8 cellular contexts compared by ENCODE assay signal in the genomic region with DNA sequence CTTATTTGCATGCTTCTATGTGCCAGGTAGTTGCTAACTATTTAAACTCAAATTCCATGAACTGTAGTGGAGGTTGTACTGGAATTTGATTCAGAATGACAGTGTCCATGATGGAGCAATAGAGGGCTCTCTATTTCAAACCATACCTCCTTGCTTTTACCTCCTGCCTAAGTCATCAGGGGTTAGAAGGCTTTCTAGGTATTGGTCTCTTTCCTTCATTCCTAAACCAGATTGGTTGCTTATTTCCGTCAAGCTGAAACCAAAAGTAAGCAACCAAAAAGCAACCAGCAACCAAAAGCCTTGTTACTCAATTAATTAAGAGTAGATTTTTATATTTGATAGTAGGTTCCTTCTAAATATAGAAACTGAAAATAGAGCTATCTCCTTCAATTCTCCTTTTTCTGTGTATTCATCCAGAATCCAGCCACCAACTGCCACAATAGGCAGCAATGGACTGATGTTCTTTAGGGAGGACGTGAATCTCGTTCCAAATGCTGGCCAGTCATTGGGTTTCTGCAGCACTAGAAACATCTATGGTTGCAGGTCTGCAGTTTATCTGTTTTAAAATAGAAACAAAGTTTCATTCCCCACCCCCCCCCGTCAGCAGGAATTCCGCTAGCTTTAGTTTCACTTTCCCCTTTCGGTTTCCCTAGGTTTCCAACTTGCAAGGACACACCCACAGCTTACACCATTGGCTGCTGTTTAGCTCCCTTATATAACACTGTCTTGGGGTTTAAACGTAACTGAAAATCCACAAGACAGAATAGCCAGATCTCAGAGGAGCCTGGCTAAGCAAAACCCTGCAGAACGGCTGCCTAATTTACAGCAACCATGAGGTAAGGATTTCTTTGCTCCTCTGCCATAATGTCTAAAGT. TPM values are rescaled to one million over a fixed set of nuclear protein-coding genes. Genes with fewer than 3 reads are reported as not detected.
DNase-seq lines count a peak whose midpoint lies in the region; ATAC-seq, FAIRE-seq and TF ChIP-seq lines count a peak whose summit lies in the region.

A gene with protein sequence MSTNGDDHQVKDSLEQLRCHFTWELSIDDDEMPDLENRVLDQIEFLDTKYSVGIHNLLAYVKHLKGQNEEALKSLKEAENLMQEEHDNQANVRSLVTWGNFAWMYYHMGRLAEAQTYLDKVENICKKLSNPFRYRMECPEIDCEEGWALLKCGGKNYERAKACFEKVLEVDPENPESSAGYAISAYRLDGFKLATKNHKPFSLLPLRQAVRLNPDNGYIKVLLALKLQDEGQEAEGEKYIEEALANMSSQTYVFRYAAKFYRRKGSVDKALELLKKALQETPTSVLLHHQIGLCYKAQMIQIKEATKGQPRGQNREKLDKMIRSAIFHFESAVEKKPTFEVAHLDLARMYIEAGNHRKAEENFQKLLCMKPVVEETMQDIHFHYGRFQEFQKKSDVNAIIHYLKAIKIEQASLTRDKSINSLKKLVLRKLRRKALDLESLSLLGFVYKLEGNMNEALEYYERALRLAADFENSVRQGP (plus strand): TSS at position 742 of the 875 bp plus-strand sequence. CDS start 90 bp downstream, at position 832.

- no peaks in the 10 kb centered on the region for H3K36me3 ChIP-seq in keratinocyte (ENCODE audit: control insufficient read depth in 2 of 2, extremely low read depth in 1 of 2, insufficient read depth in 2 of 2, low read length in 2 of 2)

- peak within 1 kb of the TSS; percentile 50 to 88 (median 84) for H3K4me3 ChIP-seq in keratinocyte (ENCODE audit: control insufficient read depth in 2 of 3, extremely low read depth in 1 of 3, insufficient read depth in 2 of 3, low read depth in 1 of 3, low read length in 3 of 3)

- DNase-seq in NK-92 treated with Interleukin-12 subunit alpha and Interleukin-12 subunit beta, amount 100 ng/mL, for 24 hours (lab: John Stamatoyannopoulos, UW), result peak; percentile 22
- no peak for DNase-seq in NK-92 (lab: John Stamatoyannopoulos, UW; ENCODE audit: unreplicated experiment)
- peak; percentile 28 for DNase-seq in T-helper 9 cell
- no peak for DNase-seq in chondrocyte (ENCODE audit: low spot score)
- DNase-seq in keratinocyte (ENCODE audit: low read depth, low spot score), result peak; percentile 81
- DNase-seq in smooth muscle cell of the brain vasculature (ENCODE audit: low read depth, low spot score), result peak; percentile 83

- peak within 1 kb of the TSS; percentile 67 for H3K9ac ChIP-seq in keratinocyte (ENCODE audit: control insufficient read depth, extremely low read depth, insufficient read depth, low read length)

- peak within 1 kb of the TSS; percentile 60 for H3K27ac ChIP-seq in keratinocyte (ENCODE audit: control insufficient read depth, insufficient read depth, low read length)

- no peaks in the 10 kb centered on the region for H3K9me1 ChIP-seq in keratinocyte (ENCODE audit: control insufficient read depth, extremely low read depth, insufficient read depth, low read length)

- TF ChIP-seq CTCF in chondrocyte (IDR thresholded peaks at IDR 0.05) (peak; percentile 37), keratinocyte (optimal IDR thresholded peaks at IDR 0.05 in 1 of 3, IDR thresholded peaks at IDR 0.05 in 1 of 3, conservative IDR thresholded peaks at IDR 0.05 in 1 of 3; ENCODE audit: extremely low read depth in 1 of 3, insufficient read depth in 2 of 3, low read length in 3 of 3) (no peak)

- H3K27me3 ChIP-seq in keratinocyte (ENCODE audit: control insufficient read depth, extremely low read depth, insufficient read depth, low read length), result no peaks in the 10 kb centered on the region

- H3K9me3 ChIP-seq in keratinocyte (ENCODE audit: control insufficient read depth, low read depth, low read length), result no peaks in the 10 kb centered on the region

- no peaks in the 10 kb centered on the region for H4K20me1 ChIP-seq in keratinocyte (ENCODE audit: control insufficient read depth, extremely low read depth, insufficient read depth, low read length)

- H3K4me3 Mint-ChIP-seq in IgD-negative memory B cell, result peak within 1 kb of the TSS; percentile 83 to 95 (median 90)
- peak within 1 kb of the TSS; percentile 70 for H3K4me3 Mint-ChIP-seq in chondrocyte (ENCODE audit: unreplicated experiment)

- dilution Hi-C loops in keratinocyte (cut with MboI; ENCODE audit: extremely low pct_ligation_motif_present, low sequenced_read_pairs), result no loop called here

- peaks cover 16 to 29% (median 24%) of the 10 kb centered on the region in 3 donors for H3K4me1 Mint-ChIP-seq in IgD-negative memory B cell
- peaks cover 19% of the 10 kb centered on the region for H3K4me1 Mint-ChIP-seq in chondrocyte (ENCODE audit: low read depth)

- H3K27me3 Mint-ChIP-seq in IgD-negative memory B cell (no peaks in the 10 kb centered on the region), chondrocyte (ENCODE audit: low read depth) (no peaks in the 10 kb centered on the region)

- peak; percentile 90 for FAIRE-seq in keratinocyte (lab: Jason Lieb, UNC)

- H3K27ac Mint-ChIP-seq in IgD-negative memory B cell, result peak within 1 kb of the TSS; percentile 55 to 95 (median 84)
- H3K27ac Mint-ChIP-seq in chondrocyte (ENCODE audit: unreplicated experiment), result peak within 1 kb of the TSS; percentile 82

- peak within 1 kb of the TSS; percentile 94 for H2AFZ ChIP-seq in keratinocyte (ENCODE audit: control insufficient read depth, low read length)

- H3K4me2 ChIP-seq in keratinocyte (ENCODE audit: control insufficient read depth, extremely low read depth, insufficient read depth, low read depth, low read length), result peak within 1 kb of the TSS; percentile 68

- H3K4me1 ChIP-seq in keratinocyte (ENCODE audit: control insufficient read depth, extremely low read depth, insufficient read depth, low read length), result peaks cover 14% of the 10 kb centered on the region

- peaks cover 16% of the 10 kb centered on the region for H3K79me2 ChIP-seq in keratinocyte (ENCODE audit: control insufficient read depth, insufficient read depth, low read length)

- peaks cover 7% of the 10 kb centered on the region for H3K36me3 Mint-ChIP-seq in IgD-negative memory B cell
- no peaks in the 10 kb centered on the region for H3K36me3 Mint-ChIP-seq in chondrocyte (ENCODE audit: low read depth)

- H3K9me3 Mint-ChIP-seq in IgD-negative memory B cell (no peaks in the 10 kb centered on the region), chondrocyte (ENCODE audit: low read depth) (no peaks in the 10 kb centered on the region)

- ATAC-seq in GM21528 (IDR thresholded peaks at IDR 0.05; ENCODE audit: low FRiP score, unreplicated experiment), result peak; percentile 86

RNA-seq across cellular contexts. Expression of the gene that starts here (rescaled TPM):
- polyA plus RNA-seq in IgD-negative memory B cell (8.5 TPM), keratinocyte (96.9 to 140 TPM (median 112 TPM) in 3 replicates)
- total RNA-seq in chondrocyte, result 2.0 to 4.4 TPM (median 2.0 TPM) in 3 replicates
- 0.51 TPM for polyA plus RNA-seq in keratinocyte (2011; ENCODE audit: low read depth)
- polyA plus RNA-seq in keratinocyte (2011; cell fraction: cytosol; rRNA removed), result 47.7 and 95.1 TPM in 2 replicates
- 73.5 and 102 TPM in 2 replicates for polyA plus RNA-seq in keratinocyte (2011; cell fraction: nucleus; rRNA removed)
- 1.6 and 83.3 TPM in 2 replicates for polyA plus RNA-seq in keratinocyte (2012; ENCODE audit: low replicate concordance)
- polyA minus RNA-seq in keratinocyte, result 3.9 to 61.5 TPM (median 32.3 TPM) in 3 replicates
- polyA minus RNA-seq in keratinocyte (2011; cell fraction: cytosol; rRNA and poly(A)+ RNA removed), result 20.1 TPM
- 25.6 and 37.2 TPM in 2 replicates for polyA minus RNA-seq in keratinocyte (2011; cell fraction: nucleus; rRNA and poly(A)+ RNA removed)

Comparison
In these comparisons a context has a peak if more than half of its experiments do, and no peak if none do; other contexts are left out.
1. DNase-seq: peak in NK-92 treated with Interleukin-12 subunit alpha and Interleukin-12 subunit beta, amount 100 ng/mL, for 24 hours (single experiment), T-helper 9 cell (single experiment), keratinocyte (single experiment) and smooth muscle cell of the brain vasculature (single experiment); none in NK-92 (single experiment) and chondrocyte (single experiment).